22 cellular contexts compared by ENCODE assay signal in genomic region chr6:13242178-13242577, GRCh38.
DNase-seq lines count a peak whose midpoint lies in the region; ATAC-seq, FAIRE-seq and TF ChIP-seq lines count a peak whose summit lies in the region.
"Had no signal": no experiment of that assay in that cellular context is flagged by ENCODE, and none has a peak within 500 bp of the region (broad histone marks: within the 10 kb centered on the region; RNA-seq: fewer than 3 reads in every experiment).

No MANE protein-coding gene starts in this region.

- H3K23ac ChIP-seq in H9 (ENCODE audit: insufficient read length, low read depth, low read length), result no peak overlapping the region
- no peak overlapping the region for H3K23ac ChIP-seq in H1 (ENCODE audit: insufficient read length)

- peaks cover 12 to 21% of the 10 kb centered on the region in 2 experiments for H3K4me1 Mint-ChIP-seq in H9
- H3K4me1 Mint-ChIP-seq in neural crest cell, result peaks cover 12% of the 10 kb centered on the region
- no peaks in the 10 kb centered on the region for H3K4me1 Mint-ChIP-seq in CD8-positive, alpha-beta memory T cell
- H3K4me1 Mint-ChIP-seq in CD14-positive monocyte, result no peaks in the 10 kb centered on the region
- H3K4me1 Mint-ChIP-seq: CD4-positive, alpha-beta memory T cell had no signal

- H4K5ac ChIP-seq in H9 (ENCODE audit: insufficient read length, low read depth, low read length) (no peak overlapping the region), H1 (ENCODE audit: insufficient read length, low read depth, low read length) (no peak overlapping the region)

- H3K18ac ChIP-seq in H9 (ENCODE audit: insufficient read length, low read depth, low read length), result no peak overlapping the region
- H3K18ac ChIP-seq in H1 (ENCODE audit: extremely low read depth, low read length), result no peak overlapping the region

- H2BK20ac ChIP-seq in H9 (ENCODE audit: low read depth, low read length, poor library complexity, severe bottlenecking) (no peak overlapping the region), H1 (ENCODE audit: low read length) (no peak overlapping the region)

- ATAC-seq in left lobe of liver (peak; percentile 84), HG02571 (IDR thresholded peaks at IDR 0.05; ENCODE audit: unreplicated experiment) (no peak), GM21786 (IDR thresholded peaks at IDR 0.05; ENCODE audit: unreplicated experiment) (no peak)
- ATAC-seq: A549 had no signal

- no peak overlapping the region for H3T11ph ChIP-seq in H9 (ENCODE audit: low read length)

- H3K4me2 ChIP-seq in H9 (ENCODE audit: insufficient read depth, insufficient read length, low read length) (no peak overlapping the region), H1 (ENCODE audit: insufficient read depth in 1 of 2, low read depth in 2 of 2, low read length in 2 of 2) (no peak overlapping the region)
- H3K4me2 ChIP-seq: A549; BLaER1 treated with 17β-estradiol and CSF1 and Interleukin-3, amounts not matched to agents 10 nM and 100 nM had no signal

- POLR2A ChIA-PET in H1 (lab: Charles Lee; ENCODE audit: partially characterized antibody), result interaction anchor here (0.7 kb wide), 1 partner anchor 67 kb away, joined by 3 read pairs; no protein-coding TSS in a partner anchor
- POLR2A ChIA-PET in CD8-positive, alpha-beta memory T cell (lab: Charles Lee), result no interaction called here

- H2BK15ac ChIP-seq in H9 (ENCODE audit: low read depth, low read length) (no peak overlapping the region), H1 (ENCODE audit: low read length) (no peak overlapping the region)

- H4K91ac ChIP-seq in H9 (ENCODE audit: insufficient read length, low read depth, low read length) (no peak overlapping the region), H1 (replicated peaks; ENCODE audit: insufficient read length, low read length) (peak overlapping the region; percentile 46)

- H3K27ac Mint-ChIP-seq in H9, result no peak overlapping the region
- peak overlapping the region; percentile 14 for H3K27ac Mint-ChIP-seq in neural crest cell (ENCODE audit: unreplicated experiment)
- H3K27ac Mint-ChIP-seq in CD8-positive, alpha-beta memory T cell, result no peak overlapping the region
- H3K27ac Mint-ChIP-seq in CD14-positive monocyte, result no peak overlapping the region
- H3K27ac Mint-ChIP-seq: CD4-positive, alpha-beta memory T cell had no signal

- H3K27me3 ChIP-seq in H9 (ENCODE audit: insufficient read depth, low read length), result no peaks in the 10 kb centered on the region
- H3K27me3 ChIP-seq in H1 (replicated peaks in 1 of 4; ENCODE audit: control insufficient read depth in 3 of 4, extremely low read depth in 1 of 4, insufficient read depth in 3 of 4, low read length in 3 of 4), result no peaks in the 10 kb centered on the region
- H3K27me3 ChIP-seq in CD8-positive, alpha-beta memory T cell (ENCODE audit: insufficient read depth, low read length, poor library complexity, severe bottlenecking), result no peaks in the 10 kb centered on the region
- H3K27me3 ChIP-seq: BE2C; BLaER1 treated with 17β-estradiol and CSF1 and Interleukin-3, amounts not matched to agents 10 nM and 100 nM had no signal

- peaks cover 5 to 8% (median 6%) of the 10 kb centered on the region in 3 experiments; a peak in 5 of 7 replicates for H3K36me3 Mint-ChIP-seq in H9 (ENCODE audit: insufficient read depth in 1 of 3, low read depth in 3 of 3)
- H3K36me3 Mint-ChIP-seq in neural crest cell (ENCODE audit: low read depth), result no peaks in the 10 kb centered on the region
- H3K36me3 Mint-ChIP-seq in CD8-positive, alpha-beta memory T cell, result peaks cover 0 to 17% (median 0%) of the 10 kb centered on the region in 3 donors
- no peaks in the 10 kb centered on the region for H3K36me3 Mint-ChIP-seq in CD14-positive monocyte

- H4K8ac ChIP-seq in H9 (replicated peaks; ENCODE audit: insufficient read length, low read depth, low read length), result no peak overlapping the region
- no peak overlapping the region for H4K8ac ChIP-seq in H1 (ENCODE audit: extremely low read depth, insufficient read depth, low read length)

- H3K27ac ChIP-seq in H9 (ENCODE audit: insufficient read length, low read depth, low read length), result no peak overlapping the region
- H3K27ac ChIP-seq in H1 (ENCODE audit: low read depth, low read length), result no peak overlapping the region
- H3K27ac ChIP-seq in CD8-positive, alpha-beta memory T cell (ENCODE audit: low read depth, low read length), result no peak overlapping the region
- H3K27ac ChIP-seq: A549; BLaER1 treated with 17β-estradiol and CSF1 and Interleukin-3, amounts not matched to agents 10 nM and 100 nM; GM23248 had no signal

- H4K20me1 ChIP-seq in H9 (ENCODE audit: control insufficient read depth, insufficient read depth, insufficient read length) (no peaks in the 10 kb centered on the region), H1 (replicated peaks in 1 of 2; ENCODE audit: control insufficient read depth in 1 of 2, insufficient read depth in 2 of 2, low read length in 2 of 2) (no peaks in the 10 kb centered on the region)
- H4K20me1 ChIP-seq: BLaER1 treated with 17β-estradiol and CSF1 and Interleukin-3, amounts not matched to agents 10 nM and 100 nM had no signal

- H3K4me3 ChIP-seq in H1 (ENCODE audit: extremely low read depth in 1 of 4, insufficient read depth in 2 of 4, low read depth in 3 of 4, low read length in 4 of 4), result no peak overlapping the region
- no peak overlapping the region for H3K4me3 ChIP-seq in CD8-positive, alpha-beta memory T cell (ENCODE audit: low read length)
- H3K4me3 ChIP-seq: A549; BLaER1 treated with 17β-estradiol and CSF1 and Interleukin-3, amounts not matched to agents 10 nM and 100 nM; GM12878; GM23248; HAP-1 had no signal

- H2AK5ac ChIP-seq in H9 (ENCODE audit: insufficient read length, low read length) (no peak overlapping the region), H1 (ENCODE audit: low read depth, low read length) (no peak overlapping the region)

- H3K36me3 ChIP-seq in H1 (ENCODE audit: control insufficient read depth in 2 of 4, insufficient read depth in 4 of 4, low read length in 3 of 4), result no peaks in the 10 kb centered on the region
- no peaks in the 10 kb centered on the region for H3K36me3 ChIP-seq in CD8-positive, alpha-beta memory T cell (ENCODE audit: insufficient read depth, low read length)
- H3K36me3 ChIP-seq: BE2C; BLaER1 treated with 17β-estradiol and CSF1 and Interleukin-3, amounts not matched to agents 10 nM and 100 nM; HAP-1 had no signal

- TF ChIP-seq EP300 in H1 (IDR thresholded peaks at IDR 0.05; ENCODE audit: borderline replicate concordance in 1 of 2, low read depth in 2 of 2, low read length in 2 of 2), result no peak

- H2BK5ac ChIP-seq in H9 (ENCODE audit: insufficient read length, low read length) (no peak overlapping the region), H1 (ENCODE audit: low read depth, low read length) (no peak overlapping the region; the same call in 1 of the 2 replicates)

- H3K79me1 ChIP-seq in H9 (ENCODE audit: insufficient read depth, low read depth, low read length, poor library complexity, severe bottlenecking) (no peaks in the 10 kb centered on the region), H1 (ENCODE audit: low read depth, low read length) (no peaks in the 10 kb centered on the region)

- H3K4me3 Mint-ChIP-seq in H9 (no peak overlapping the region), neural crest cell (no peak overlapping the region), CD14-positive monocyte (no peak overlapping the region)
- no peak overlapping the region for H3K4me3 Mint-ChIP-seq in CD8-positive, alpha-beta memory T cell
- H3K4me3 Mint-ChIP-seq: CD4-positive, alpha-beta memory T cell had no signal

- H2BK12ac ChIP-seq in H9 (ENCODE audit: insufficient read length, low read depth, low read length), result peak overlapping the region; percentile 57
- no peak overlapping the region for H2BK12ac ChIP-seq in H1 (ENCODE audit: low read depth, low read length)

- H2AFZ ChIP-seq in H9 (ENCODE audit: low read length) (no peak overlapping the region), H1 (ENCODE audit: low read length) (no peak overlapping the region)
- H2AFZ ChIP-seq: GM23248 had no signal

- DNase-seq in H9, result no peak
- no peak for DNase-seq in H1 (ENCODE audit: low read depth in 1 of 2, low spot score in 2 of 2)
- DNase-seq in left lobe of liver (ENCODE audit: low spot score), result no peak
- no peak for DNase-seq in neural crest cell (ENCODE audit: low read depth, low spot score)
- DNase-seq in CD8-positive, alpha-beta memory T cell, result no peak
- DNase-seq in CD14-positive monocyte (ENCODE audit: low spot score), result no peak
- DNase-seq: 8988T; ACHN; AML-193; BE2C; Caco-2; CD4-positive, alpha-beta memory T cell; DMS153; DND-41; GM23248 had no signal

- no peak overlapping the region for H3K9ac ChIP-seq in H9 (ENCODE audit: extremely low read depth, insufficient read length, low read length)
- no peak overlapping the region for H3K9ac ChIP-seq in H1 (replicated peaks in 1 of 4; ENCODE audit: extremely low read depth in 1 of 4, low read depth in 3 of 4, low read length in 3 of 4)
- H3K9ac ChIP-seq: BLaER1 treated with 17β-estradiol and CSF1 and Interleukin-3, amounts not matched to agents 10 nM and 100 nM; GM23248 had no signal

- FAIRE-seq in H1 (lab: Jason Lieb, UNC), result no peak
- FAIRE-seq: A549, G401.6, GM12878 had no signal

- H3K9me3 ChIP-seq in H9 (ENCODE audit: control insufficient read depth, low read depth, low read length) (peaks cover 5% of the 10 kb centered on the region), H1 (ENCODE audit: insufficient read depth in 2 of 2, low read depth in 1 of 2, low read length in 1 of 2) (peaks cover 0 to 2% of the 10 kb centered on the region in 2 experiments; a peak in 1 of 4 replicates)
- no peaks in the 10 kb centered on the region for H3K9me3 ChIP-seq in CD8-positive, alpha-beta memory T cell (ENCODE audit: low read length)
- H3K9me3 ChIP-seq: A549, BE2C, Caco-2, HAP-1 had no signal

- no peak for TF ChIP-seq POLR2A in H1 (IDR thresholded peaks at IDR 0.05; ENCODE audit: control extremely low read depth in 1 of 2, low read depth in 2 of 2, low read length in 2 of 2)

- intact Hi-C loops in CD14-positive monocyte (cut with micrococcal nuclease), result no loop called here

- no peak for TF ChIP-seq RAD21 in H1 (IDR thresholded peaks at IDR 0.05 in 1 of 2, conservative IDR thresholded peaks at IDR 0.05 in 1 of 2; ENCODE audit: low read depth in 2 of 2, low read length in 2 of 2)

- H3K9me3 Mint-ChIP-seq in H9, result peaks cover 6 to 7% of the 10 kb centered on the region in 2 experiments; a peak in 3 of 5 replicates
- no peaks in the 10 kb centered on the region for H3K9me3 Mint-ChIP-seq in neural crest cell
- peaks cover 0 to 7% (median 7%) of the 10 kb centered on the region in 5 donors for H3K9me3 Mint-ChIP-seq in CD8-positive, alpha-beta memory T cell
- H3K9me3 Mint-ChIP-seq in CD14-positive monocyte, result peaks cover 0 to 9% (median 5%) of the 10 kb centered on the region in 7 donors

- no peak overlapping the region for H3K4ac ChIP-seq in H9 (ENCODE audit: low read depth, low read length)
- H3K4ac ChIP-seq in H1 (replicated peaks; ENCODE audit: insufficient read length, low read depth, low read length), result no peak overlapping the region

- no peak for TF ChIP-seq CTCF in H9 (conservative IDR thresholded peaks at IDR 0.05)
- no peak for TF ChIP-seq CTCF in H1 (IDR thresholded peaks at IDR 0.05; ENCODE audit: control extremely low read depth in 1 of 3, insufficient read depth in 1 of 3, low read depth in 1 of 3, low read length in 3 of 3)
- TF ChIP-seq CTCF in neural crest cell (conservative IDR thresholded peaks at IDR 0.05), result no peak
- no peak for TF ChIP-seq CTCF in CD14-positive monocyte (IDR thresholded peaks at IDR 0.05)

- H3K14ac ChIP-seq in H9 (ENCODE audit: insufficient read depth, low read length) (no peak overlapping the region), H1 (ENCODE audit: insufficient read length) (no peak overlapping the region)

- no peak overlapping the region for H2BK120ac ChIP-seq in H9 (ENCODE audit: low read depth, low read length, poor library complexity, severe bottlenecking)
- no peak overlapping the region for H2BK120ac ChIP-seq in H1 (replicated peaks; ENCODE audit: low read depth, low read length)

- CTCF ChIA-PET in H1 (lab: Charles Lee; ENCODE audit: partially characterized antibody), result interaction anchor here (0.6 to 1.0 kb wide), 3 partner anchors 9 to 116 kb away, joined by 3 to 4 read pairs (median 3); no protein-coding TSS in a partner anchor
- CTCF ChIA-PET in CD8-positive, alpha-beta memory T cell (lab: Charles Lee), result no interaction called here

- H3K79me2 ChIP-seq in H9 (ENCODE audit: insufficient read depth, low read length) (no peaks in the 10 kb centered on the region), H1 (ENCODE audit: control insufficient read depth in 1 of 2, insufficient read depth in 2 of 2, low read length in 2 of 2) (no peaks in the 10 kb centered on the region)

- WGBS in H9 (ENCODE audit: extremely low coverage, insufficient read length, low lambda C conversion rate), result no CpG with 5 or more reads among the region's 3 CpGs
- WGBS in H1 (ENCODE audit: extremely low coverage in 1 of 2, insufficient coverage in 1 of 2, insufficient read length in 1 of 2, insufficient replicate concordance in 2 of 2, low coverage in 1 of 2, low lambda C conversion rate in 2 of 2, missing lambda C conversion rate in 1 of 2), 2 experiments, result 92% methylated on average over 3 of the region's 3 CpGs; no CpG with 5 or more reads in 1 of the 2 experiments

- H3K4me1 ChIP-seq in H9 (ENCODE audit: insufficient read depth, low read length), result no peaks in the 10 kb centered on the region
- H3K4me1 ChIP-seq in H1 (replicated peaks in 1 of 4; ENCODE audit: control insufficient read depth in 3 of 4, insufficient read depth in 4 of 4, low read length in 3 of 4), result no peaks in the 10 kb centered on the region
- no peaks in the 10 kb centered on the region for H3K4me1 ChIP-seq in CD8-positive, alpha-beta memory T cell (ENCODE audit: insufficient read depth, low read length)
- H3K4me1 ChIP-seq: A549; BE2C; BLaER1 treated with 17β-estradiol and CSF1 and Interleukin-3, amounts not matched to agents 10 nM and 100 nM; HAP-1 had no signal

- H3K56ac ChIP-seq in H9 (ENCODE audit: insufficient read length, low read depth, low read length) (no peak overlapping the region), H1 (replicated peaks; ENCODE audit: insufficient read length, low read depth, low read length) (no peak overlapping the region)

- H3K27me3 Mint-ChIP-seq in H9 (ENCODE audit: low read depth), result no peaks in the 10 kb centered on the region
- H3K27me3 Mint-ChIP-seq in neural crest cell (ENCODE audit: low read depth), result no peaks in the 10 kb centered on the region
- peaks cover 7 to 18% of the 10 kb centered on the region in 2 donors for H3K27me3 Mint-ChIP-seq in CD8-positive, alpha-beta memory T cell
- H3K27me3 Mint-ChIP-seq in CD14-positive monocyte (ENCODE audit: low read depth in 3 of 3), result no peaks in the 10 kb centered on the region

- H3K23me2 ChIP-seq in H9 (ENCODE audit: insufficient read length, low read depth, low read length, poor library complexity, severe bottlenecking), result no peaks in the 10 kb centered on the region
- H3K23me2 ChIP-seq in H1 (ENCODE audit: low read depth, low read length), result no peaks in the 10 kb centered on the region
